Comparison of ENCODE assay signal across 18 cellular contexts in genomic region chr12:9163392-9163791, GRCh38. TPM values are rescaled to one million over a fixed set of nuclear protein-coding genes. Genes with fewer than 3 reads are reported as not detected.
"Had no signal": no experiment of that assay in that cellular context is flagged by ENCODE, and none has a peak within 500 bp of the region (broad histone marks: within the 10 kb centered on the region; RNA-seq: fewer than 3 reads in every experiment).

No MANE protein-coding gene starts in this region.

- H3K9me3 ChIP-seq: esophagus squamous epithelium, tibial artery had no signal

- H3K79me2 ChIP-seq: hepatocyte had no signal

- H3K36me3 ChIP-seq: esophagus squamous epithelium, tibial artery had no signal

- H3K4me3 Mint-ChIP-seq: activated naive CD4-positive, alpha-beta T cell treated with anti-CD3 and anti-CD28 coated beads, Interleukin-2, amount 50 U/mL, for 24 hours; central memory CD8-positive, alpha-beta T cell; natural killer cell treated with Interleukin-12 subunit alpha and Interleukin-12 subunit beta and Interleukin-15 and Interleukin-18, amount 100 ng/mL, for 72 hours; stimulated activated effector memory CD8-positive, alpha-beta T cell treated with anti-CD3 and anti-CD28 coated beads, Interleukin-12 subunit alpha, Interleukin-12 subunit beta, amount 100 ng/mL, for 72 hours; T-helper 2 cell treated with Interferon-gamma antibody and Interleukin-4, amounts not matched to agents 5 μg/mL and 100 μg/mL, for 36 hours had no signal

- H2AFZ ChIP-seq: hepatocyte had no signal

- FAIRE-seq: endometrium, kidney, small intestine had no signal

- H3K4me3 ChIP-seq: esophagus squamous epithelium, hepatocyte, tibial artery had no signal

- H3K4me1 ChIP-seq: tibial artery had no signal

- H3K36me3 Mint-ChIP-seq: natural killer cell treated with Interleukin-12 subunit alpha and Interleukin-12 subunit beta and Interleukin-15 and Interleukin-18, amount 100 ng/mL, for 72 hours had no signal

- H3K4me1 Mint-ChIP-seq: activated naive CD4-positive, alpha-beta T cell treated with anti-CD3 and anti-CD28 coated beads, Interleukin-2, amount 50 U/mL, for 24 hours had no signal

- ATAC-seq: activated CD4-positive, CD25-positive, alpha-beta regulatory T cell treated with anti-CD3 and anti-CD28 coated beads, Interleukin-2, amount 50 U/mL, for 24 hours; natural killer cell treated with Interleukin-12 subunit alpha and Interleukin-12 subunit beta and Interleukin-15 and Interleukin-18, amount 100 ng/mL, for 72 hours; stimulated activated effector memory CD8-positive, alpha-beta T cell treated with anti-CD3 and anti-CD28 coated beads, Interleukin-12 subunit alpha, Interleukin-12 subunit beta, amount 100 ng/mL, for 72 hours had no signal

- H3K4me2 ChIP-seq: hepatocyte had no signal

- H3K9me3 Mint-ChIP-seq: central memory CD8-positive, alpha-beta T cell; natural killer cell treated with Interleukin-12 subunit alpha and Interleukin-12 subunit beta and Interleukin-15 and Interleukin-18, amount 100 ng/mL, for 72 hours; stimulated activated effector memory CD8-positive, alpha-beta T cell treated with anti-CD3 and anti-CD28 coated beads, Interleukin-12 subunit alpha, Interleukin-12 subunit beta, amount 100 ng/mL, for 72 hours; T-helper 2 cell treated with Interferon-gamma antibody and Interleukin-4, amounts not matched to agents 5 μg/mL and 100 μg/mL, for 36 hours had no signal

- H3K27ac ChIP-seq: hepatocyte, tibial artery had no signal

- DNase-seq: activated CD4-positive, alpha-beta T cell treated with anti-CD3 and anti-CD28 coated beads, Interleukin-2, amount 50 U/mL, for 4 hours; activated effector memory CD4-positive, alpha-beta T cell treated with Interleukin-2 at 50 U/mL for 16 hours; activated T-cell treated with anti-CD3 and anti-CD28 coated beads, Interleukin-2, amount 50 U/mL, for 1 hour; esophagus squamous epithelium; foreskin fibroblast; kidney; occipital lobe; small intestine; SW 1271; tibial artery had no signal

- H3K27ac Mint-ChIP-seq: activated naive CD4-positive, alpha-beta T cell treated with anti-CD3 and anti-CD28 coated beads, Interleukin-2, amount 50 U/mL, for 24 hours; natural killer cell treated with Interleukin-12 subunit alpha and Interleukin-12 subunit beta and Interleukin-15 and Interleukin-18, amount 100 ng/mL, for 72 hours; T-helper 2 cell treated with Interferon-gamma antibody and Interleukin-4, amounts not matched to agents 5 μg/mL and 100 μg/mL, for 36 hours had no signal

- H3K27me3 Mint-ChIP-seq: activated naive CD4-positive, alpha-beta T cell treated with anti-CD3 and anti-CD28 coated beads, Interleukin-2, amount 50 U/mL, for 24 hours; central memory CD8-positive, alpha-beta T cell; natural killer cell treated with Interleukin-12 subunit alpha and Interleukin-12 subunit beta and Interleukin-15 and Interleukin-18, amount 100 ng/mL, for 72 hours had no signal

- H3K27me3 ChIP-seq: esophagus squamous epithelium, hepatocyte, tibial artery had no signal

RNA-seq across cellular contexts. Expression of gene PZP, which starts 44.8 kb away (rescaled TPM):
- total RNA-seq: esophagus squamous epithelium; natural killer cell treated with Interleukin-12 subunit alpha and Interleukin-12 subunit beta and Interleukin-15 and Interleukin-18, amount 100 ng/mL, for 72 hours; occipital lobe had no signal
